Comparison of ENCODE assay signal across 10 cellular contexts in genomic region chr3:43288850-43289249, GRCh38. TPM values are rescaled to one million over a fixed set of nuclear protein-coding genes. Genes with fewer than 3 reads are reported as not detected.
DNase-seq lines count a peak whose midpoint lies in the region; ATAC-seq, FAIRE-seq and TF ChIP-seq lines count a peak whose summit lies in the region.
"Had no signal": no experiment of that assay in that cellular context is flagged by ENCODE, and none has a peak within 500 bp of the region (broad histone marks: within the 10 kb centered on the region; RNA-seq: fewer than 3 reads in every experiment).

No MANE protein-coding gene starts in this region.

- peaks cover 61% of the 10 kb centered on the region for H3K79me2 ChIP-seq in OCI-LY1 (ENCODE audit: insufficient read depth, low read length)

- H3K27me3 ChIP-seq in OCI-LY1 (ENCODE audit: insufficient read depth, low read length) (no peaks in the 10 kb centered on the region), endodermal cell (ENCODE audit: control insufficient read depth, insufficient read depth, low read length, poor library complexity, severe bottlenecking) (peaks cover 18% of the 10 kb centered on the region), pancreas (no peaks in the 10 kb centered on the region)
- H3K27me3 ChIP-seq: SJCRH30 had no signal

- no peaks in the 10 kb centered on the region for H3K9me3 ChIP-seq in OCI-LY1 (ENCODE audit: low read length)
- no peaks in the 10 kb centered on the region for H3K9me3 ChIP-seq in endodermal cell (ENCODE audit: control insufficient read depth, low read length)
- no peaks in the 10 kb centered on the region for H3K9me3 ChIP-seq in pancreas
- H3K9me3 ChIP-seq: SJCRH30 had no signal

- H2AFZ ChIP-seq in OCI-LY1 (ENCODE audit: low read length), result no peak overlapping the region

- H3K4me3 ChIP-seq in OCI-LY1 (ENCODE audit: low read depth, low read length, poor library complexity, severe bottlenecking), result peak overlapping the region; percentile 70
- peak overlapping the region; percentile 97 for H3K4me3 ChIP-seq in endodermal cell (ENCODE audit: low read length)
- peak overlapping the region; percentile 2 to 63 (median 33) for H3K4me3 ChIP-seq in pancreas
- H3K4me3 ChIP-seq: SJCRH30 had no signal

- H3K27ac Mint-ChIP-seq in CD14-positive monocyte (peak overlapping the region; percentile 76 to 99 (median 96)), endodermal cell (no peak overlapping the region)

- peak overlapping the region; percentile 69; the same call in 1 of the 2 replicates for H3K9ac ChIP-seq in OCI-LY1 (ENCODE audit: low read length)
- no peak overlapping the region for H3K9ac ChIP-seq in endodermal cell (ENCODE audit: extremely low read depth, low read length, poor library complexity, severe bottlenecking)

- peaks cover 0 to 1% (median 0%) of the 10 kb centered on the region in 7 donors for H3K9me3 Mint-ChIP-seq in CD14-positive monocyte
- no peaks in the 10 kb centered on the region for H3K9me3 Mint-ChIP-seq in endodermal cell

- ATAC-seq in pancreas (no peak), GM21423 (IDR thresholded peaks at IDR 0.05; ENCODE audit: unreplicated experiment) (no peak), HG03432 (IDR thresholded peaks at IDR 0.05; ENCODE audit: unreplicated experiment) (no peak)

- H3K4me3 Mint-ChIP-seq in CD14-positive monocyte (peak overlapping the region; percentile 90 to 99), endodermal cell (no peak overlapping the region)

- POLR2A ChIA-PET in HEK293T (lab: Yijun Ruan, JAX), result no interaction called here

- H3K9me2 ChIP-seq in OCI-LY1 (ENCODE audit: low read depth, low read length), result no peaks in the 10 kb centered on the region

- H3F3A ChIP-seq in OCI-LY1 (ENCODE audit: insufficient read depth, low read length), result no peaks in the 10 kb centered on the region

- DNase-seq in CD14-positive monocyte (ENCODE audit: low spot score) (no peak), endodermal cell (no peak), pancreas (no peak), cerebellum (ENCODE audit: low spot score) (no peak), HEK293T (ENCODE audit: extremely low spot score) (no peak)
- DNase-seq: SJCRH30; stimulated activated CD4-positive, alpha-beta T cell treated with anti-CD3 and anti-CD28 coated beads, Interleukin-1b, Interleukin-23, amount 100 ng/mL, for 48 hours had no signal

- 90 to 94% methylated on average over 2 of the region's 2 CpGs for whole genome bisulfite sequencing in endodermal cell (ENCODE audit: insufficient coverage in 1 of 2, insufficient read length in 1 of 2), 2 experiments
- 26 to 32% methylated on average over 2 of the region's 2 CpGs for WGBS in pancreas, 2 donors

- no peak for TF ChIP-seq CTCF in CD14-positive monocyte (IDR thresholded peaks at IDR 0.05)
- no peak for TF ChIP-seq CTCF in OCI-LY1 (IDR thresholded peaks at IDR 0.05; ENCODE audit: low read length)
- no peak for TF ChIP-seq CTCF in endodermal cell (conservative IDR thresholded peaks at IDR 0.05)
- TF ChIP-seq CTCF in pancreas (IDR thresholded peaks at IDR 0.05), result no peak

- H3K4me2 ChIP-seq in OCI-LY1 (ENCODE audit: low read length), result peak overlapping the region; percentile 95

- CTCF ChIA-PET in HEK293T (lab: Yijun Ruan, JAX), result no interaction called here

- H3K4me1 ChIP-seq in OCI-LY1 (ENCODE audit: insufficient read depth, low read length, severe bottlenecking) (peaks cover 44% of the 10 kb centered on the region), endodermal cell (ENCODE audit: control insufficient read depth, insufficient read depth, low read length) (peaks cover 8% of the 10 kb centered on the region), pancreas (peaks cover 10 to 47% (median 40%) of the 10 kb centered on the region in 3 donors)
- H3K4me1 ChIP-seq: SJCRH30 had no signal

- H3K27me3 Mint-ChIP-seq in CD14-positive monocyte (ENCODE audit: low read depth in 3 of 3) (peaks cover 0 to 2% (median 0%) of the 10 kb centered on the region in 3 donors), endodermal cell (ENCODE audit: insufficient read depth) (peaks cover 7% of the 10 kb centered on the region)

- intact Hi-C loops in CD14-positive monocyte (cut with micrococcal nuclease), result loop anchor here in 1 of 2 donors (10.0 kb wide), 2 partner anchors 104 to 406 kb away; partner anchors contain the start of gene ABHD5
- intact Hi-C loops in pancreas (cut with DNase I), result no loop called here

- H3K36me3 Mint-ChIP-seq in CD14-positive monocyte (peaks cover 15 to 16% of the 10 kb centered on the region in 2 donors), endodermal cell (ENCODE audit: low read depth) (no peaks in the 10 kb centered on the region)

- FAIRE-seq in pancreas (lab: Jason Lieb, UNC), result no peak

- 0 out of 2 replicates have a peak, but pooled peaks cover 3% of the 10 kb centered on the region for H4K20me1 ChIP-seq in OCI-LY1 (ENCODE audit: insufficient read depth, low read length)

- H3K27ac ChIP-seq in OCI-LY1 (ENCODE audit: low read depth, low read length, poor library complexity, severe bottlenecking) (peak overlapping the region; percentile 8), endodermal cell (ENCODE audit: low read depth, low read length) (no peak overlapping the region), pancreas (peak overlapping the region in 2 of 4 donors; percentile 70 to 82)
- H3K27ac ChIP-seq: SJCRH30 had no signal

- H3K36me3 ChIP-seq in OCI-LY1 (ENCODE audit: insufficient read depth, low read length), result no peaks in the 10 kb centered on the region
- peaks cover 21% of the 10 kb centered on the region for H3K36me3 ChIP-seq in endodermal cell (ENCODE audit: control insufficient read depth, insufficient read depth, low read length)
- H3K36me3 ChIP-seq in pancreas, result no peaks in the 10 kb centered on the region
- H3K36me3 ChIP-seq: SJCRH30 had no signal

- H3K4me1 Mint-ChIP-seq in CD14-positive monocyte, result peaks cover 58% of the 10 kb centered on the region
- peaks cover 18% of the 10 kb centered on the region for H3K4me1 Mint-ChIP-seq in endodermal cell

TF ChIP-seq in HEK293T, 16 proteins besides CTCF, POLR2A, EP300 and RAD21:
- TF ChIP-seq LEF1 (IDR thresholded peaks at IDR 0.05; ENCODE audit: borderline replicate concordance) (no peak), NFRKB (IDR thresholded peaks at IDR 0.05) (no peak), FOXK2 (IDR thresholded peaks at IDR 0.05) (no peak), ZNF384 (IDR thresholded peaks at IDR 0.05) (no peak), SP1 (IDR thresholded peaks at IDR 0.05) (no peak), TARDBP (IDR thresholded peaks at IDR 0.05) (no peak), HDGF (IDR thresholded peaks at IDR 0.05; ENCODE audit: borderline replicate concordance) (no peak), FOXA1 (IDR thresholded peaks at IDR 0.05) (no peak), ELF4 (IDR thresholded peaks at IDR 0.05) (no peak), CTBP1 (IDR thresholded peaks at IDR 0.05; ENCODE audit: borderline replicate concordance) (no peak), L3MBTL2 (conservative IDR thresholded peaks at IDR 0.05) (no peak), BHLHE40 (IDR thresholded peaks at IDR 0.05; ENCODE audit: borderline replicate concordance) (no peak), SUZ12 (IDR thresholded peaks at IDR 0.05) (no peak), FOXM1 (IDR thresholded peaks at IDR 0.05; ENCODE audit: borderline replicate concordance) (no peak), ARNT (IDR thresholded peaks at IDR 0.05) (no peak)
- TF ChIP-seq, protein P1, sequence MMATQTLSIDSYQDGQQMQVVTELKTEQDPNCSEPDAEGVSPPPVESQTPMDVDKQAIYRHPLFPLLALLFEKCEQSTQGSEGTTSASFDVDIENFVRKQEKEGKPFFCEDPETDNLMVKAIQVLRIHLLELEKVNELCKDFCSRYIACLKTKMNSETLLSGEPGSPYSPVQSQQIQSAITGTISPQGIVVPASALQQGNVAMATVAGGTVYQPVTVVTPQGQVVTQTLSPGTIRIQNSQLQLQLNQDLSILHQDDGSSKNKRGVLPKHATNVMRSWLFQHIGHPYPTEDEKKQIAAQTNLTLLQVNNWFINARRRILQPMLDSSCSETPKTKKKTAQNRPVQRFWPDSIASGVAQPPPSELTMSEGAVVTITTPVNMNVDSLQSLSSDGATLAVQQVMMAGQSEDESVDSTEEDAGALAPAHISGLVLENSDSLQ (IDR thresholded peaks at IDR 0.05), result no peak
TF ChIP-seq in HEK293T: peak in this region for 0.

RNA-seq across cellular contexts. Expression of gene SNRK, which starts 2.5 kb away (rescaled TPM):
- 10 to 100 TPM; 12.8 to 19.7 TPM for polyA plus RNA-seq in CD14-positive monocyte
- total RNA-seq in endodermal cell, result 10 to 100 TPM; 19.4 TPM
- polyA plus RNA-seq in endodermal cell (2013, experiment 1 of 2), result 13.3 TPM
- polyA plus RNA-seq in endodermal cell (2013, experiment 2 of 2), result 13.5 TPM
- total RNA-seq in pancreas, result 10 to 100 TPM; 14.4 to 24.2 (median 18.2) TPM
- 10 to 100 TPM in 1 of 2 donors, 1 to 10 TPM in 1; 6.3 to 13.5 TPM for polyA plus RNA-seq in pancreas
- 60.6 TPM for total RNA-seq in cerebellum

Comparison
In these comparisons a context has a peak if more than half of its experiments do, and no peak if none do; other contexts are left out.
1. H3K4me3 ChIP-seq: peak in every context shown above with its lines; median percentile 97 in endodermal cell; 70 in OCI-LY1; 33 in pancreas.